8 cellular contexts compared by ENCODE assay signal in the genomic region with DNA sequence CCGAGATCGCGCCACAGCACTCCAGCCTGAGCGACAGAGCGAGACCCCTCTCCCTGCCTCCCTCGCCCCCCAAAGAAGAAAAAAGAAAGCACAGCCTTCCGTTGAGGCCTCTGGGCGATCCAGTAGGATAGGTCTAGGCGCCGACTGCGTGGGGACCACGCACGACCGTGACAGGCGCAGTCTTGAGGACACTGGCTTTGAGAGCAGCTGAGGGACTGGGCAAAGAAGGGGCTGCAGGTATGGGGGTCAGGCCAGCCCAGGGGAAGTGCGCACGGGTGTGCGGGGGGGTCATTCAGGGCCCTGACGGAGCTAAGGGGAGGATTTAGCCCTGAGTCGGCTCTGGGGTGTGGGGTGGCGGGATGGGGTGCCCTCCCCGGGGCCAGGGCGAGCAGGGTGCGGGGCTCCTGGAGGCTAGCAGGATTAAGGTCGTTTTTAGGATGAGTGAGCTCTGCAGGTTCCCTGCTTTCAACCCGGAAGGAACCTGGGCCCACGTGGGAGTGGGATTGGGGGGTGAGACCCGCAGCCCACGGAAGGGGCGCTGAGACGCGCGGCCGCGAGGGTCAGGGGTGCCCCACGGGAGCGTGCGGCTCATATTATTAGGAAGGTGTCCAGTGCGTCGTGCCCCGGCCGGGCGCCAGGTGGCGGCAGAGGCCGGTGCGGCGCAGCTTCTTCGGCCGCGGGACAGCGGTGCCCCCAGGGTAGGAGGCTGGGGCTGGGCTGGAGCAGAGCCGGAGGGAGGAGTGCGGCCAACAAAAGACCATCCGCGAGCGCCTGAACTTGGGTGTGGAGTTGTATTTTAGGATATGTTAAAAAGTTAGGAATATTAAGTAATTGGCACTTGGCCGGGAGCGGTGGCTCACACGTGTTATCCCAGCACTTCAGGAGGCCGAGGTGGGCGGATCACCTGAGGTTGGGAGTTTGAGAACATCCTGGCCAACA. TPM values are rescaled to one million over a fixed set of nuclear protein-coding genes. Genes with fewer than 3 reads are reported as not detected.
DNase-seq lines count a peak whose midpoint lies in the region; ATAC-seq, FAIRE-seq and TF ChIP-seq lines count a peak whose summit lies in the region.

No MANE protein-coding gene starts in this region.

- H3K9me3 Mint-ChIP-seq in activated naive CD4-positive, alpha-beta T cell treated with anti-CD3 and anti-CD28 coated beads for 36 hours, result peaks cover 4% of the 10 kb centered on the region

- no peaks in the 10 kb centered on the region for H3K27me3 ChIP-seq in pancreas

- TF ChIP-seq CTCF in pancreas (IDR thresholded peaks at IDR 0.05), result peak; percentile 68 to 89 (median 83)

- H3K36me3 ChIP-seq in pancreas, result no peaks in the 10 kb centered on the region

- H3K4me3 Mint-ChIP-seq in activated naive CD4-positive, alpha-beta T cell treated with anti-CD3 and anti-CD28 coated beads for 36 hours, result peak overlapping the region; percentile 15

- CTCF ChIA-PET in activated naive CD4-positive, alpha-beta T cell treated with anti-CD3 and anti-CD28 coated beads for 36 hours (lab: Charles Lee), result interaction anchor here (0.6 to 4.1 kb wide), 38 partner anchors 10 to 466 kb away, joined by 3 to 117 read pairs (median 4); no protein-coding TSS in a partner anchor

- peaks cover 5% of the 10 kb centered on the region for H3K27me3 Mint-ChIP-seq in activated naive CD4-positive, alpha-beta T cell treated with anti-CD3 and anti-CD28 coated beads for 36 hours (ENCODE audit: low read depth)

- peaks cover 0 to 5% (median 0%) of the 10 kb centered on the region in 3 donors for H3K4me1 ChIP-seq in pancreas

- no peaks in the 10 kb centered on the region for H3K36me3 Mint-ChIP-seq in activated naive CD4-positive, alpha-beta T cell treated with anti-CD3 and anti-CD28 coated beads for 36 hours (ENCODE audit: low read depth)

- H3K27ac Mint-ChIP-seq in activated naive CD4-positive, alpha-beta T cell treated with anti-CD3 and anti-CD28 coated beads for 36 hours, result no peak overlapping the region

- no peaks in the 10 kb centered on the region for H3K9me3 ChIP-seq in pancreas

- intact Hi-C loops in activated naive CD4-positive, alpha-beta T cell treated with anti-CD3 and anti-CD28 coated beads for 36 hours (cut with micrococcal nuclease), result loop anchor here (1.0 to 5.0 kb wide), 9 partner anchors 19 to 900 kb away; no protein-coding TSS in a partner anchor
- intact Hi-C loops in pancreas (cut with DNase I), result loop anchor here in 2 of 3 donors (5.0 to 10.0 kb wide), 3 partner anchors 73 to 185 kb away; no protein-coding TSS in a partner anchor

- peak overlapping the region in 2 of 4 donors; percentile 23 to 34 for H3K4me3 ChIP-seq in pancreas

- DNase-seq in EL, result peak; percentile 68
- DNase-seq in HK-2 (ENCODE audit: unreplicated experiment), result peak; percentile 38
- DNase-seq in RKO (ENCODE audit: low spot score), result peak; percentile 74
- DNase-seq in activated naive CD4-positive, alpha-beta T cell treated with anti-CD3 and anti-CD28 coated beads for 36 hours, result peak; percentile 39
- peak; percentile 71 for DNase-seq in glomerular visceral epithelial cell (ENCODE audit: extremely low spot score)
- DNase-seq in pancreas, result peak; percentile 29 to 87 (median 60)
- no peak for DNase-seq in NCI-H2029 (lab: John Stamatoyannopoulos, UW)

- peaks cover 9% of the 10 kb centered on the region for H3K4me1 Mint-ChIP-seq in activated naive CD4-positive, alpha-beta T cell treated with anti-CD3 and anti-CD28 coated beads for 36 hours (ENCODE audit: low read depth)

- FAIRE-seq in pancreas (lab: Jason Lieb, UNC), result no peak

- 14 to 20% methylated on average over 55 to 61 of the region's 61 CpGs for WGBS in pancreas, 2 donors

- ATAC-seq in GM21390 (IDR thresholded peaks at IDR 0.05; ENCODE audit: unreplicated experiment) (peak; percentile 94), pancreas (peak; percentile 94 to 99 (median 98))

- H3K27ac ChIP-seq in pancreas, result no peak overlapping the region

RNA-seq across cellular contexts. Expression of a gene that starts 20.5 kb away (rescaled TPM):
- total RNA-seq in activated naive CD4-positive, alpha-beta T cell treated with anti-CD3 and anti-CD28 coated beads for 36 hours, result 10 to 100 TPM; 13.7 to 17.7 TPM
- total RNA-seq in pancreas, result 10 to 100 TPM in 1 of 6 donors, 1 to 10 TPM in 5; 6.1 to 13.3 (median 7.3) TPM
- polyA plus RNA-seq in pancreas, result 1 to 10 TPM; 2.6 to 4.7 TPM
